Comparison of ENCODE assay signal across 12 cellular contexts in genomic region chr2:231664727-231665126, GRCh38. TPM values are rescaled to one million over a fixed set of nuclear protein-coding genes. Genes with fewer than 3 reads are reported as not detected.
A peak's percentile ranks its signal among the peaks of the same experiment; 100 is the strongest.
DNase-seq lines count a peak whose midpoint lies in the region; ATAC-seq and TF ChIP-seq lines count a peak whose summit lies in the region.
"Had no signal": no experiment of that assay in that cellular context is flagged by ENCODE, and none has a peak within 500 bp of the region (broad histone marks: within the 10 kb centered on the region; RNA-seq: fewer than 3 reads in every experiment).

No MANE protein-coding gene starts in this region.

- H3K9me2 ChIP-seq in SU-DHL-6 (replicated peaks; ENCODE audit: insufficient read depth, low read length): no peaks in the 10 kb centered on the region

- H3K79me2 ChIP-seq in SU-DHL-6 (ENCODE audit: insufficient read depth, low read length) (no peaks in the 10 kb centered on the region), smooth muscle cell (ENCODE audit: low read depth) (no peaks in the 10 kb centered on the region)

- H4K20me1 ChIP-seq in SU-DHL-6 (ENCODE audit: low read depth, low read length) (no peaks in the 10 kb centered on the region), smooth muscle cell (ENCODE audit: low read depth) (no peaks in the 10 kb centered on the region)

- peak overlapping the region; percentile 20; the same call in 1 of the 2 replicates for H3K4me3 ChIP-seq in GM12864 (ENCODE audit: low read depth, low read length)
- no peak overlapping the region for H3K4me3 ChIP-seq in SU-DHL-6 (ENCODE audit: insufficient read depth, low read length, poor library complexity, severe bottlenecking)
- no peak overlapping the region for H3K4me3 ChIP-seq in smooth muscle cell

- WGBS in smooth muscle cell (ENCODE audit: low lambda C conversion rate): 37% methylated on average over 8 of the region's 8 CpGs

- H3K4me2 ChIP-seq in SU-DHL-6 (ENCODE audit: low read depth, low read length, poor library complexity, severe bottlenecking): no peak overlapping the region
- H3K4me2 ChIP-seq in smooth muscle cell: no peak overlapping the region

- H3K27me3 ChIP-seq in SU-DHL-6 (ENCODE audit: low read length) (no peaks in the 10 kb centered on the region), smooth muscle cell (ENCODE audit: low read depth) (no peaks in the 10 kb centered on the region)

- H3K27ac ChIP-seq in SU-DHL-6 (ENCODE audit: low read depth, low read length) (peak overlapping the region; percentile 85), smooth muscle cell (ENCODE audit: low read depth) (peak overlapping the region; percentile 94)

- no peak for DNase-seq in GM12864 (ENCODE audit: low read depth)
- peak; percentile 0 for DNase-seq in left kidney (ENCODE audit: low read depth, low spot score)
- DNase-seq in smooth muscle cell (lab: John Stamatoyannopoulos, UW; ENCODE audit: unreplicated experiment): no peak
- no peak for DNase-seq in stimulated activated CD4-positive, alpha-beta T cell treated with anti-CD3 and anti-CD28 coated beads, Interleukin-2, amount 100 ng/mL, for 24 hours
- DNase-seq in activated T-cell treated with anti-CD3 and anti-CD28 coated beads for 4 hours: no peak
- no peak for DNase-seq in KG1 (lab: John Stamatoyannopoulos, UW)
- DNase-seq: CD8-positive, alpha-beta memory T cell; NCI-H2227 treated with DMSO at 0.1 percent for 48 hours; nephron progenitor cell; stimulated activated naive CD8-positive, alpha-beta T cell treated with anti-CD3 and anti-CD28 coated beads, Interleukin-15, Interleukin-2, amounts not matched to agents 100 U/mL and 50 U/mL, for 24 hours had no signal

- H3K36me3 ChIP-seq in SU-DHL-6 (ENCODE audit: low read length): no peaks in the 10 kb centered on the region
- H3K36me3 ChIP-seq in smooth muscle cell (ENCODE audit: low read depth): no peaks in the 10 kb centered on the region

- TF ChIP-seq CTCF in GM12864 (IDR thresholded peaks at IDR 0.05; ENCODE audit: low read depth, low read length, missing control alignments) (no peak), SU-DHL-6 (IDR thresholded peaks at IDR 0.05; ENCODE audit: insufficient read depth, low read length, poor library complexity, severe bottlenecking) (no peak), smooth muscle cell (IDR thresholded peaks at IDR 0.05; ENCODE audit: borderline replicate concordance, insufficient read depth, poor library complexity, severe bottlenecking) (no peak)

- H3K9ac ChIP-seq in SU-DHL-6 (ENCODE audit: low read length) (peak overlapping the region; percentile 2; the same call in 1 of the 2 replicates), smooth muscle cell (ENCODE audit: low read depth) (no peak overlapping the region)

- H2AFZ ChIP-seq in SU-DHL-6 (ENCODE audit: low read depth, low read length, severe bottlenecking): no peak overlapping the region
- no peak overlapping the region for H2AFZ ChIP-seq in smooth muscle cell (ENCODE audit: low read depth)

- H3K4me1 ChIP-seq in smooth muscle cell (ENCODE audit: low read depth): peaks cover 23% of the 10 kb centered on the region

- ATAC-seq in GM21786 (IDR thresholded peaks at IDR 0.05; ENCODE audit: unreplicated experiment): no peak
- ATAC-seq: stimulated activated naive CD8-positive, alpha-beta T cell treated with anti-CD3 and anti-CD28 coated beads, Interleukin-15, Interleukin-2, amounts not matched to agents 100 U/mL and 50 U/mL, for 24 hours had no signal

- H3K9me3 ChIP-seq in SU-DHL-6 (ENCODE audit: insufficient read depth, low read length) (no peaks in the 10 kb centered on the region), smooth muscle cell (replicated peaks; ENCODE audit: low read depth) (no peaks in the 10 kb centered on the region)

- H3F3A ChIP-seq in SU-DHL-6 (ENCODE audit: insufficient read depth) (peaks cover 50% of the 10 kb centered on the region), smooth muscle cell (ENCODE audit: low read depth) (peaks cover 25% of the 10 kb centered on the region)

RNA-seq across cellular contexts. Expression of gene PTMA, which starts 43.6 kb away (rescaled TPM):
- 576 and 655 TPM in 2 replicates for total RNA-seq in smooth muscle cell
- polyA plus RNA-seq in smooth muscle cell: 615 and 653 TPM in 2 replicates
